Comparison of ENCODE assay signal across 17 cellular contexts in the genomic region with DNA sequence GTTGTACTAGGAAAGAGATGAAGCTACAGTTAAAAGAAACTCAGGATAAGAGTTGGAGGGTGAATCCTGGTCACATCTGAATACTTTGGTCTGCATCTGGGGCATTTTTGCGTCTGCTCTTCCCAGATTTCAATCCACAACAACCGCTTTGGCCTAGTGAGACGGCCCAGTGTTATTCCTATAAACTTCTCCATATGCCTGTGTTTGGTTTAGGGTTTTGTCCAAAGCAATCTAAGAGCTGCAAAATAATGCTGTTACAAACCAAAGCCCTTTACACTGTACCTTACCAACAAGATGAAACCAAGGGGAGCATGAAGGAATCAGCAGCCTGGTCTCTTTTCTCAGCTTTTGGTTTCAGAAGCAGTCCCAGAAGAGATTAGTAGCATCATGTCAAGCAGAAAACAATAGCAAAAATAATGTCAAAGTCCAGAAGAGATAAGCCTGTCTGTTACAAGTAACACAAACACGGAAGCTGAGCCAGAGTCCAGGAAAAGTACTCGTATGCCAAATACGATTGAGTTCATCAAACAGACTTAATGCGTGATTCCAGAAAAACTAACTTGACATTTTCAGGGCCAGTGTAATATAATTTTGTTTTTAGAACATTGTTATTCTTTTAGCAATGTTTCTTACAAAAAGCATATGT.
DNase-seq lines count a peak whose midpoint lies in the region; ATAC-seq and TF ChIP-seq lines count a peak whose summit lies in the region.
"Had no signal": no experiment of that assay in that cellular context is flagged by ENCODE, and none has a peak within 500 bp of the region (broad histone marks: within the 10 kb centered on the region; RNA-seq: fewer than 3 reads in every experiment).

No MANE protein-coding gene starts in this region.

- no peak overlapping the region for H3K4me3 Mint-ChIP-seq in mesothelial cell of epicardium
- H3K4me3 Mint-ChIP-seq: CD4-positive, alpha-beta T cell had no signal

- TF ChIP-seq CTCF in right lobe of liver (IDR thresholded peaks at IDR 0.05), result no peak
- TF ChIP-seq CTCF in mesothelial cell of epicardium (IDR thresholded peaks at IDR 0.05; ENCODE audit: unreplicated experiment), result no peak

- no peak overlapping the region for H3K27ac ChIP-seq in right lobe of liver
- H3K27ac ChIP-seq: SK-N-MC had no signal

- H3K27me3 Mint-ChIP-seq in mesothelial cell of epicardium (ENCODE audit: low read depth), result peaks cover 1% of the 10 kb centered on the region
- H3K27me3 Mint-ChIP-seq: CD4-positive, alpha-beta T cell had no signal

- peak; percentile 12 for DNase-seq in HuH-7.5 (ENCODE audit: low spot score)
- DNase-seq in right lobe of liver, result no peak
- no peak for DNase-seq in activated gamma-delta T cell (lab: John Stamatoyannopoulos, UW)
- DNase-seq in mesothelial cell of epicardium (ENCODE audit: low spot score in 2 of 2, unreplicated experiment in 2 of 2), result no peak
- no peak for DNase-seq in NCI-H2081 treated with DMSO at 0.1 percent for 48 hours (lab: John Stamatoyannopoulos, UW)
- no peak for DNase-seq in NCI-H2196 treated with DMSO at 0.1 percent for 48 hours (lab: John Stamatoyannopoulos, UW; ENCODE audit: unreplicated experiment)
- DNase-seq: BE2C; CD4-positive, alpha-beta T cell; H7; NCI-H1436; NCI-H2029; NCI-H510A; NCI-H774 had no signal

- H3K27me3 ChIP-seq in endocrine pancreas (ENCODE audit: control insufficient read depth, insufficient read depth, low read length) (no peaks in the 10 kb centered on the region), right lobe of liver (no peaks in the 10 kb centered on the region)
- H3K27me3 ChIP-seq: BE2C had no signal

- H3K9me3 Mint-ChIP-seq in mesothelial cell of epicardium, result no peaks in the 10 kb centered on the region
- H3K9me3 Mint-ChIP-seq: CD4-positive, alpha-beta T cell had no signal

- intact Hi-C loops in right lobe of liver (cut with DNase I), result no loop called here

- H3K4me3 ChIP-seq in endocrine pancreas (ENCODE audit: control insufficient read depth, insufficient read depth, low read length) (peak overlapping the region; percentile 31), right lobe of liver (no peak overlapping the region)
- H3K4me3 ChIP-seq: SK-N-MC had no signal

- H3K36me3 ChIP-seq in endocrine pancreas (ENCODE audit: control insufficient read depth, insufficient read depth, low read length) (no peaks in the 10 kb centered on the region), right lobe of liver (no peaks in the 10 kb centered on the region)
- H3K36me3 ChIP-seq: BE2C had no signal

- no peak for TF ChIP-seq POLR2A in right lobe of liver (IDR thresholded peaks at IDR 0.05)

- H3K9me3 ChIP-seq in endocrine pancreas (ENCODE audit: control insufficient read depth, low read length) (no peaks in the 10 kb centered on the region), right lobe of liver (no peaks in the 10 kb centered on the region)
- H3K9me3 ChIP-seq: BE2C had no signal

- no peaks in the 10 kb centered on the region for H3K4me1 ChIP-seq in endocrine pancreas (ENCODE audit: control insufficient read depth, insufficient read depth, low read length)
- H3K4me1 ChIP-seq in right lobe of liver, result no peaks in the 10 kb centered on the region
- H3K4me1 ChIP-seq: BE2C had no signal

- H3K4me1 Mint-ChIP-seq in mesothelial cell of epicardium, result no peaks in the 10 kb centered on the region

- H3K9ac ChIP-seq in endocrine pancreas (ENCODE audit: control insufficient read depth, insufficient read depth, low read length), result no peak overlapping the region

- no peaks in the 10 kb centered on the region for H3K36me3 Mint-ChIP-seq in mesothelial cell of epicardium

- WGBS in right lobe of liver (ENCODE audit: insufficient coverage, low coverage, low lambda C conversion rate, missing lambda C conversion rate), result 38% methylated on average over 7 of the region's 7 CpGs

- no peak overlapping the region for H3K27ac Mint-ChIP-seq in mesothelial cell of epicardium
- H3K27ac Mint-ChIP-seq: CD4-positive, alpha-beta T cell had no signal

- ATAC-seq in right lobe of liver, result peak; percentile 57 to 96 (median 86)
- ATAC-seq: Panc1, Right ventricle myocardium inferior had no signal
